8 cellular contexts compared by ENCODE assay signal in the genomic region with DNA sequence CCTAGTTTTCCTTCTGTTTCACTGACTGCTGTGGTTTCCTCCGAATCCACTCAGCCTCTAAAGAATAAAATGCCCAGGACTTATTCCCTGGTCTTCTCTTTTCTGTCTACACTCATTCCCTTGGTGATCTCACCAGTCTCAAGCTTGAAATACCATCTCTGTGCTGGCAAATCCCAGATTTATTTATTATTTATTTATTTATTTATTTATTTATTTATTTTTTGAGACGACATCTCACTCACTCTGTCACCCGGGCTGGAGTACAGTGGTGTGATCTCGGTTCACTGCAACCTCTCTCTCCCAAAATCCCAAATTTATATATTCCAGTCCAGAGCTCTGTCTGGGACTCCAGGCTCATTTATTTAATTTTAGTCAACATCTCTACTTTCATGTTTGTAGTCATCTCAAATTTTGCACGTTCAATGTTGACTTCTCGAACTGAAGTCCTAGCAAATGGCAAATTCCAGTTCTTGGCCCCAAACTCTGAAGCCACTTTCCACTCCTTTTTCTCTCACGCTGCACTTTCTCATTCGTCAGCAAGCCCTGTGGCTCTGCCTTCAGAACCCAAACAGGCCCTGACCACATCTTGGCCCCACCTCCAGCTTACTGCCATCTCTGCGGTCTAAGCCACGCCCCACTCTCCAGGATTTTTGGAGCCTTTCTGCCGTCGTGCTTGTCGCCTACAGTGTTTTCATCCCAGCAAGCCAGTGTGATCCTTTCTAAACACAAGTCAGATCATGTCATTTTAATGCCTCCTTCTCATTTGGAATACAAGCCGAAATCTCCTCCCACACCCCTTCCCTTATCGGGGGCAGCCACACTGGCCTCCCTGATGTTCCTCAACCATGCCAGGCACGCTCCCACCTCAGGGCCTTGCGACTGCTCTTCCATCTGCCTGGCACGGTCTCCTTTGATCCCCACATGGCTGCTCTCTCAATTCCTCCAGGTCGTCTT. TPM values are rescaled to one million over a fixed set of nuclear protein-coding genes. Genes with fewer than 3 reads are reported as not detected.
DNase-seq lines count a peak whose midpoint lies in the region; ATAC-seq and TF ChIP-seq lines count a peak whose summit lies in the region.

No MANE protein-coding gene starts in this region.

- DNase-seq in BJ (ENCODE audit: low read depth) = peak; percentile 44
- DNase-seq in NCI-H2029 treated with DMSO at 0.1 percent for 48 hours (lab: John Stamatoyannopoulos, UW) = peak; percentile 93
- peak; percentile 42 to 87 for DNase-seq in T47D (ENCODE audit: low read depth in 1 of 2, low spot score in 1 of 2)
- peak; percentile 40 for DNase-seq in mucosa of gallbladder (ENCODE audit: low spot score)
- no peak for DNase-seq in left lobe of liver (ENCODE audit: low spot score)
- DNase-seq in activated naive CD4-positive, alpha-beta T cell (lab: John Stamatoyannopoulos, UW) = no peak

- CTCF ChIA-PET in BJ (lab: Yijun Ruan, JAX) = interaction anchor here (1.0 to 3.2 kb wide), 4 partner anchors 14 to 66 kb away, joined by 3 to 14 read pairs (median 4); partner anchors contain the start of gene TENT5B

- no peaks in the 10 kb centered on the region for H3K36me3 ChIP-seq in BJ (ENCODE audit: control insufficient read depth, insufficient read depth, low read length)

- POLR2A ChIA-PET in BJ (lab: Charles Lee) = no interaction called here

- in situ Hi-C loops in T47D (cut with HindIII; ENCODE audit: low pct_unique_long_range_greater_than_20kb, low sequenced_read_pairs) = no loop called here

- no peak for TF ChIP-seq CTCF in BJ (IDR thresholded peaks at IDR 0.05; ENCODE audit: insufficient read depth, low read depth, low read length)

- ATAC-seq in GM19455 (IDR thresholded peaks at IDR 0.05; ENCODE audit: unreplicated experiment) (no peak), left lobe of liver (no peak), HG03432 (IDR thresholded peaks at IDR 0.05; ENCODE audit: unreplicated experiment) (no peak)

- no peaks in the 10 kb centered on the region for H3K27me3 ChIP-seq in BJ (ENCODE audit: control insufficient read depth, insufficient read depth, low read length)

- no peak overlapping the region for H3K4me3 ChIP-seq in BJ (ENCODE audit: low read depth, low read length)

RNA-seq across cellular contexts. Expression of gene TENT5B, which starts 14.2 kb away (rescaled TPM):
- polyA plus RNA-seq in BJ (2011; rRNA removed) = 1.7 and 3.9 TPM in 2 replicates
- 4.0 and 4.2 TPM in 2 replicates for polyA minus RNA-seq in BJ (2011; rRNA and poly(A)+ RNA removed)
- total RNA-seq in mucosa of gallbladder = 9.3 TPM
- total RNA-seq in left lobe of liver = 0.13 TPM

RNA-seq across cellular contexts. Expression of gene TRNP1, which starts 33.4 kb away (rescaled TPM):
- 68.9 and 75.4 TPM in 2 replicates for polyA plus RNA-seq in BJ (2011; rRNA removed)
- polyA minus RNA-seq in BJ (2011; rRNA and poly(A)+ RNA removed) = 20.7 and 33.8 TPM in 2 replicates
- total RNA-seq in mucosa of gallbladder = 296 TPM
- total RNA-seq in left lobe of liver = 2.8 TPM

Comparison
In these comparisons a context has a peak if more than half of its experiments do, and no peak if none do; other contexts are left out.
1. DNase-seq: peak in BJ (single experiment), NCI-H2029 treated with DMSO at 0.1 percent for 48 hours (single experiment), T47D (2 of 2) and mucosa of gallbladder (single experiment); none in left lobe of liver (single experiment) and activated naive CD4-positive, alpha-beta T cell (0 of 4).
2. RNA of gene TRNP1, which starts 33.4 kb away (total RNA-seq): 296 TPM in mucosa of gallbladder (single experiment); 2.8 TPM in left lobe of liver (single experiment); every median in the first group is over 10 times any median in the second.